Comparison of ENCODE assay signal across 27 cellular contexts in genomic region chr5:159628703-159629102, GRCh38.
"Had no signal": no experiment of that assay in that cellular context is flagged by ENCODE, and none has a peak within 500 bp of the region (broad histone marks: within the 10 kb centered on the region; RNA-seq: fewer than 3 reads in every experiment).

No MANE protein-coding gene starts in this region.

- ATAC-seq: effector memory CD8-positive, alpha-beta T cell; heart right ventricle; left cardiac atrium; left lung; mucosa of descending colon; pancreas; right lobe of liver had no signal

- H3K27ac Mint-ChIP-seq: effector memory CD8-positive, alpha-beta T cell; mesothelial cell of epicardium; naive B cell; natural killer cell treated with Interleukin-12 subunit alpha and Interleukin-12 subunit beta and Interleukin-15 and Interleukin-18, amount 100 ng/mL, for 72 hours had no signal

- H3K4me1 ChIP-seq: esophagus squamous epithelium, heart right ventricle, left lung, pancreas, right lobe of liver, stomach, thyroid gland, vagina had no signal

- H3K9me3 Mint-ChIP-seq: effector memory CD8-positive, alpha-beta T cell; natural killer cell treated with Interleukin-12 subunit alpha and Interleukin-12 subunit beta and Interleukin-15 and Interleukin-18, amount 100 ng/mL, for 72 hours had no signal

- H3K4me3 ChIP-seq: esophagus squamous epithelium, heart right ventricle, left lung, mucosa of descending colon, pancreas, right lobe of liver, stomach, thyroid gland, vagina had no signal

- H3K36me3 ChIP-seq: esophagus squamous epithelium, heart right ventricle, left lung, neutrophil, pancreas, right lobe of liver, stomach, thyroid gland, vagina had no signal

- H3K27me3 ChIP-seq: esophagus squamous epithelium, heart right ventricle, left lung, neutrophil, pancreas, right lobe of liver, stomach, thyroid gland, vagina had no signal

- H3K9me3 ChIP-seq: esophagus squamous epithelium, left lung, mucosa of descending colon, neutrophil, pancreas, right lobe of liver, stomach, thyroid gland, vagina had no signal

- DNase-seq: effector memory CD8-positive, alpha-beta T cell; erythroblast; esophagus squamous epithelium; foreskin melanocyte; glutamatergic neuron; heart right ventricle; hippocampal formation; left cardiac atrium; left lung; mesenchymal stem cell; mucosa of descending colon; naive B cell; pancreas; right lobe of liver; small intestine; stimulated activated CD4-positive, alpha-beta T cell treated with anti-CD3 and anti-CD28 coated beads, Interleukin-15, amount 100 ng/mL, for 24 hours; stimulated activated CD4-positive, alpha-beta T cell treated with anti-CD3 and anti-CD28 coated beads, Interleukin-4, amount 100 ng/mL, for 1 hour; stimulated activated CD8-positive, alpha-beta memory T cell treated with anti-CD3 and anti-CD28 coated beads, Interleukin-4, amount 100 ng/mL, for 48 hours; stimulated activated naive CD4-positive, alpha-beta T cell treated with Interleukin-2 at 50 U/mL for 16 hours; stomach; thyroid gland; trophoblast cell had no signal

- H3K4me1 Mint-ChIP-seq: mesothelial cell of epicardium, naive B cell, neural crest cell had no signal

- H3K36me3 Mint-ChIP-seq: naive B cell had no signal

- H3K4me3 Mint-ChIP-seq: effector memory CD8-positive, alpha-beta T cell; mesothelial cell of epicardium; naive B cell; natural killer cell treated with Interleukin-12 subunit alpha and Interleukin-12 subunit beta and Interleukin-15 and Interleukin-18, amount 100 ng/mL, for 72 hours; neural crest cell had no signal

- H3K27ac ChIP-seq: esophagus squamous epithelium, heart right ventricle, left lung, neutrophil, pancreas, right lobe of liver, stomach, thyroid gland, vagina had no signal
